In the genomic region with DNA sequence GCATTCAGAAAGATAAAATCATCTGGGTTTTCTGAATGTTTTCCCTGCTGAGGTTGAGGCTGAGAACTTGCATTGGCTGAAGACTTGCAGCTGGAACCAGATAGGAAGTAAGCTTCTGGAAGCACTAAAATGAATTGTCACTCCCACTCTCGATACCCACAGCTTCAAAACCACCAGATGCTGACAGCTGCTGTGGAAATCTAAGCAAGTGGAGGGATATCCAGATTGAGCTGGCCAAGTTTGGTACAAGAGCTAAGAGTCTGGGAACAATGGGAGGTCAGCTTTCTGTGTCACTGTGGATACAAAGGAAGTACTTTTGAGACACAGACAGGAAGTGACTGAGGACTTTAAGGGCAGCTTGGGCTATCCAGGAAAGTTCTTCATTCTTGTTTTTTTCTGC, we compare ENCODE assay signal across 9 cellular contexts. TPM values are rescaled to one million over a fixed set of nuclear protein-coding genes. Genes with fewer than 3 reads are reported as not detected.
DNase-seq lines count a peak whose midpoint lies in the region; FAIRE-seq and TF ChIP-seq lines count a peak whose summit lies in the region.
"Had no signal": no experiment of that assay in that cellular context is flagged by ENCODE, and none has a peak within 500 bp of the region (broad histone marks: within the 10 kb centered on the region; RNA-seq: fewer than 3 reads in every experiment).

No MANE protein-coding gene starts in this region.

- TF ChIP-seq POLR2A in endothelial cell of umbilical vein (IDR thresholded peaks at IDR 0.05; ENCODE audit: low read depth, low read length): no peak

- H3K27ac ChIP-seq in endothelial cell of umbilical vein (ENCODE audit: insufficient read depth, low read depth, low read length) (peak overlapping the region; percentile 26), neutrophil (peak overlapping the region; percentile 33)

- H3K4me2 ChIP-seq in endothelial cell of umbilical vein (ENCODE audit: insufficient read depth, low read length): no peak overlapping the region

- H3K27me3 ChIP-seq in MG63 (no peaks in the 10 kb centered on the region), endothelial cell of umbilical vein (ENCODE audit: control insufficient read depth in 2 of 2, insufficient read depth in 2 of 2, low read length in 2 of 2) (no peaks in the 10 kb centered on the region), neutrophil (no peaks in the 10 kb centered on the region)

- BruUV-seq in endothelial cell of umbilical vein (replicated peaks; lab: Mats Ljungman, UMichigan): no TSS peak

- H3K4me3 ChIP-seq in MG63 (no peak overlapping the region), endothelial cell of umbilical vein (replicated peaks in 1 of 3; ENCODE audit: insufficient read depth in 1 of 3, low read depth in 1 of 3, low read length in 3 of 3) (no peak overlapping the region), neutrophil (ENCODE audit: low read depth in 1 of 2, low read length in 1 of 2) (no peak overlapping the region)

- H3K79me2 ChIP-seq in endothelial cell of umbilical vein (ENCODE audit: control insufficient read depth, insufficient read depth, low read length): no peaks in the 10 kb centered on the region

- CTCF ChIA-PET in endothelial cell of umbilical vein (lab: Charles Lee): interaction anchor here (0.7 to 1.5 kb wide), 4 partner anchors 9 to 153 kb away, joined by 3 to 7 read pairs (median 3); no protein-coding TSS in a partner anchor

- DNase-seq in EH (ENCODE audit: low read depth) (peak; percentile 26), MG63 (peak; percentile 28), endothelial cell of umbilical vein (ENCODE audit: low read depth, low spot score) (peak; percentile 49), T-helper 9 cell (no peak), LoVo (ENCODE audit: low spot score) (no peak), NCI-H526 treated with DMSO at 0.1 percent for 48 hours (lab: John Stamatoyannopoulos, UW) (no peak)
- DNase-seq in stimulated activated CD4-positive, alpha-beta T cell treated with anti-CD3 and anti-CD28 coated beads, Interleukin-12 subunit alpha, Interleukin-12 subunit beta, amount 100 ng/mL, for 4 hours: no peak
- DNase-seq: natural killer cell had no signal

- H3K9ac ChIP-seq in endothelial cell of umbilical vein (replicated peaks; ENCODE audit: extremely low read depth, insufficient read depth, low read length): no peak overlapping the region

- dilution Hi-C loops in endothelial cell of umbilical vein (cut with MboI; ENCODE audit: extremely low pct_ligation_motif_present, low sequenced_read_pairs): no loop called here

- TF ChIP-seq CTCF in endothelial cell of umbilical vein (IDR thresholded peaks at IDR 0.05; ENCODE audit: extremely low read depth in 1 of 2, insufficient read depth in 1 of 2, low read depth in 1 of 2, low read length in 2 of 2) (no peak), neutrophil (IDR thresholded peaks at IDR 0.05) (no peak)

- H2AFZ ChIP-seq in endothelial cell of umbilical vein (ENCODE audit: low read depth, low read length): no peak overlapping the region

- H3K9me3 ChIP-seq in MG63: peaks cover 5% of the 10 kb centered on the region; the same call in 1 of the 2 replicates
- no peaks in the 10 kb centered on the region for H3K9me3 ChIP-seq in endothelial cell of umbilical vein (replicated peaks; ENCODE audit: control insufficient read depth, insufficient read depth, low read length)
- H3K9me3 ChIP-seq in neutrophil: no peaks in the 10 kb centered on the region

- intact Hi-C loops in endothelial cell of umbilical vein (cut with micrococcal nuclease): loop anchor here (10.0 kb wide), 1 partner anchor 163 kb away; no protein-coding TSS in a partner anchor

- H3K9me1 ChIP-seq in endothelial cell of umbilical vein (replicated peaks; ENCODE audit: control insufficient read depth, extremely low read depth, insufficient read depth, low read length): no peaks in the 10 kb centered on the region

- peaks cover 12% of the 10 kb centered on the region for H3K4me1 ChIP-seq in endothelial cell of umbilical vein (ENCODE audit: control insufficient read depth, extremely low read depth, insufficient read depth, low read length)
- peaks cover 23 to 25% of the 10 kb centered on the region in 2 experiments for H3K4me1 ChIP-seq in neutrophil (ENCODE audit: control insufficient read depth in 1 of 2, insufficient read depth in 1 of 2, low read depth in 1 of 2, low read length in 1 of 2)

- POLR2A ChIA-PET in endothelial cell of umbilical vein (lab: Charles Lee): no interaction called here

- H3K36me3 ChIP-seq in MG63 (peaks cover 12% of the 10 kb centered on the region), endothelial cell of umbilical vein (ENCODE audit: control insufficient read depth in 2 of 2, extremely low read depth in 1 of 2, insufficient read depth in 2 of 2, low read length in 2 of 2) (no peaks in the 10 kb centered on the region), neutrophil (no peaks in the 10 kb centered on the region)

- no peaks in the 10 kb centered on the region for H4K20me1 ChIP-seq in endothelial cell of umbilical vein (replicated peaks; ENCODE audit: control insufficient read depth, extremely low read depth, insufficient read depth, low read length)

- FAIRE-seq in endothelial cell of umbilical vein (lab: Jason Lieb, UNC): peak; percentile 88

TF ChIP-seq in endothelial cell of umbilical vein, 7 proteins besides CTCF, POLR2A, EP300 and RAD21:
- peak; percentile 20 for TF ChIP-seq GATA2 (IDR thresholded peaks at IDR 0.05; ENCODE audit: insufficient read depth, insufficient read length, low read depth, low read length)
- TF ChIP-seq FOS (IDR thresholded peaks at IDR 0.05; ENCODE audit: borderline replicate concordance, insufficient read depth, low read length): peak; percentile 51
- TF ChIP-seq, protein P1, sequence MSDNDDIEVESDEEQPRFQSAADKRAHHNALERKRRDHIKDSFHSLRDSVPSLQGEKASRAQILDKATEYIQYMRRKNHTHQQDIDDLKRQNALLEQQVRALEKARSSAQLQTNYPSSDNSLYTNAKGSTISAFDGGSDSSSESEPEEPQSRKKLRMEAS (IDR thresholded peaks at IDR 0.05; ENCODE audit: insufficient read depth, insufficient read length): no peak
- no peak for TF ChIP-seq MYC (IDR thresholded peaks at IDR 0.05; ENCODE audit: low read depth, low read length)
- TF ChIP-seq POLR2AphosphoS5 (IDR thresholded peaks at IDR 0.05; ENCODE audit: insufficient read depth, low read depth, low read length): peak; percentile 39
- no peak for TF ChIP-seq EZH2 (IDR thresholded peaks at IDR 0.05; ENCODE audit: borderline replicate concordance, low read depth, low read length, severe bottlenecking)
- TF ChIP-seq JUN (IDR thresholded peaks at IDR 0.05; ENCODE audit: borderline replicate concordance, insufficient read depth, insufficient read length, low read depth): no peak

RNA-seq across cellular contexts. Expression of a gene that starts 51.3 kb away (rescaled TPM):
- 1,423 and 1,833 TPM in 2 replicates for total RNA-seq in MG63 (2014; rRNA removed; shearing (Covaris generic); ENCODE audit: low replicate concordance)
- total RNA-seq in endothelial cell of umbilical vein: 26.3 and 68.3 TPM in 2 replicates
- polyA plus RNA-seq in endothelial cell of umbilical vein: 25.5 and 27.5 TPM in 2 replicates
- polyA plus RNA-seq in endothelial cell of umbilical vein (2011; cell fraction: cytosol; rRNA removed): 42.8 and 46.3 TPM in 2 replicates
- polyA plus RNA-seq in endothelial cell of umbilical vein (2011; cell fraction: nucleus; rRNA removed): 27.3 and 33.4 TPM in 2 replicates
- polyA plus RNA-seq in endothelial cell of umbilical vein (2012): 458 and 487 TPM in 2 replicates
- 41.8 and 46.8 TPM in 2 replicates for polyA minus RNA-seq in endothelial cell of umbilical vein
- polyA minus RNA-seq in endothelial cell of umbilical vein (2011; cell fraction: cytosol; rRNA and poly(A)+ RNA removed): 191 TPM
- 28.1 and 51.4 TPM in 2 replicates for polyA minus RNA-seq in endothelial cell of umbilical vein (2011; cell fraction: nucleus; rRNA and poly(A)+ RNA removed)

Comparison
In these comparisons a context has a peak if more than half of its experiments do, and no peak if none do; other contexts are left out.
1. DNase-seq: peak in EH (single experiment), MG63 (single experiment) and endothelial cell of umbilical vein (single experiment); none in T-helper 9 cell (single experiment), LoVo (single experiment), NCI-H526 treated with DMSO at 0.1 percent for 48 hours (single experiment) and stimulated activated CD4-positive, alpha-beta T cell treated with anti-CD3 and anti-CD28 coated beads, Interleukin-12 subunit alpha, Interleukin-12 subunit beta, amount 100 ng/mL, for 4 hours (single experiment).
2. RNA of a gene that starts 51.3 kb away (total RNA-seq): 1,423 to 1,833 TPM in MG63; 26.3 to 68.3 TPM in endothelial cell of umbilical vein; every median in the first group is over 10 times any median in the second.